15 cellular contexts compared by ENCODE assay signal in the genomic region with DNA sequence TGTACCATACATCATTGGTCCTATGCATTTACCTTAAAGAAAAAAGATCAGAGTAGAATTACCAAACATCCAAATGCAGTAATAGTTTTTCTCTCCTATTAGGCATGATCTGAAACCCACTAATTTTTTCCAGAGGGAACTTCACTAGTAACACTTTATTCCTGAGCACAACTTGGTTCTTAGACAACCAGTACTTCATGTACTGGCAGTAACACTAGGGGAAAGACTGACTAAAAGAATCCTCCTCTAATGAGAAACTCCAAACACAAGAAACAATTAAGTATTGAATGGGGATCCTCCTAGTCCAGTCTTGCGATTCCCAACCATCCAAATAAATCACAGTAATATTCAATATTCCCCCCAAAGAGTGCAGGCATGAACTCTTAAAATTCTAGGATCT. TPM values are rescaled to one million over a fixed set of nuclear protein-coding genes. Genes with fewer than 3 reads are reported as not detected.
DNase-seq lines count a peak whose midpoint lies in the region; FAIRE-seq and TF ChIP-seq lines count a peak whose summit lies in the region.
"Had no signal": no experiment of that assay in that cellular context is flagged by ENCODE, and none has a peak within 500 bp of the region (broad histone marks: within the 10 kb centered on the region; RNA-seq: fewer than 3 reads in every experiment).

No MANE protein-coding gene starts in this region.

- H3K27ac ChIP-seq in dorsolateral prefrontal cortex (peak overlapping the region in 48 of 59 donors; percentile 1 to 83 (median 60)), mesenchymal stem cell (ENCODE audit: low read length, poor library complexity, severe bottlenecking) (peak overlapping the region; percentile 48), stomach smooth muscle (ENCODE audit: low read length) (peak overlapping the region; percentile 32)

- H3K23ac ChIP-seq in mesenchymal stem cell (ENCODE audit: low read length in 2 of 2), result no peak overlapping the region

- H3K9ac ChIP-seq in mesenchymal stem cell (ENCODE audit: low read length) (no peak overlapping the region), stomach smooth muscle (ENCODE audit: low read length in 2 of 2) (peak overlapping the region in 1 of 2 donors; percentile 40)

- no peak overlapping the region for H3K4ac ChIP-seq in mesenchymal stem cell (ENCODE audit: low read depth in 1 of 2, low read length in 2 of 2)

- FAIRE-seq in HTR-8/SVneo (lab: Jason Lieb, UNC), result no peak

- peaks cover 13% of the 10 kb centered on the region for H3K79me1 ChIP-seq in mesenchymal stem cell (replicated peaks; ENCODE audit: low read length, poor library complexity, severe bottlenecking)

- no peak overlapping the region for H3K14ac ChIP-seq in mesenchymal stem cell (ENCODE audit: low read length in 2 of 2)

- no peak overlapping the region for H2BK12ac ChIP-seq in mesenchymal stem cell (ENCODE audit: low read length in 2 of 2)

- H3K4me2 ChIP-seq in mesenchymal stem cell (ENCODE audit: low read length, poor library complexity, severe bottlenecking), result no peak overlapping the region

- no peak overlapping the region for H2BK15ac ChIP-seq in mesenchymal stem cell (ENCODE audit: low read depth, poor library complexity, severe bottlenecking)

- peak; percentile 44 for DNase-seq in HFF-Myc (ENCODE audit: extremely low read depth, low read depth)
- no peak for DNase-seq in dorsolateral prefrontal cortex
- peak; percentile 41 for DNase-seq in mesenchymal stem cell
- no peak for DNase-seq in SKM-1 treated with dmso at 0.1 percent for 144 hours (lab: John Stamatoyannopoulos, UW; ENCODE audit: unreplicated experiment)
- no peak for DNase-seq in GM20000 (ENCODE audit: low spot score)
- no peak for DNase-seq in GDM1 (lab: John Stamatoyannopoulos, UW)
- no peak for DNase-seq in HTR-8/SVneo (ENCODE audit: insufficient read length, low spot score)
- DNase-seq: activated CD8-positive, alpha-beta T cell treated with anti-CD3 and anti-CD28 coated beads, Interleukin-2, amount 10 ng/mL, durations not matched to agents 7 days and 5 days; amygdala; effector CD4-positive, alpha-beta T cell; mucosa of descending colon; NCI-H2171 treated with DMSO at 0.1 percent for 48 hours; NK-92 treated with Interleukin-12 subunit alpha and Interleukin-12 subunit beta, amount 100 ng/mL, for 24 hours had no signal

- H3K4me1 ChIP-seq in mesenchymal stem cell (ENCODE audit: control insufficient read depth, insufficient read depth, low read depth, low read length) (peaks cover 6% of the 10 kb centered on the region), stomach smooth muscle (ENCODE audit: control insufficient read depth, insufficient read depth, low read length) (peaks cover 6% of the 10 kb centered on the region)

- H3K27me3 ChIP-seq in dorsolateral prefrontal cortex (no peaks in the 10 kb centered on the region), mesenchymal stem cell (ENCODE audit: control insufficient read depth in 1 of 2, insufficient read depth in 1 of 2, low read length in 2 of 2) (no peaks in the 10 kb centered on the region), stomach smooth muscle (ENCODE audit: control insufficient read depth in 1 of 2, insufficient read depth in 2 of 2, low read length in 2 of 2) (no peaks in the 10 kb centered on the region)

- no peak overlapping the region for H2BK5ac ChIP-seq in mesenchymal stem cell (ENCODE audit: low read depth, low read length, poor library complexity, severe bottlenecking)

- no peak overlapping the region for H2AK5ac ChIP-seq in mesenchymal stem cell (ENCODE audit: low read length, severe bottlenecking)

- TF ChIP-seq CTCF in HFF-Myc (IDR thresholded peaks at IDR 0.05; ENCODE audit: low read depth, low read length, missing control alignments) (no peak), dorsolateral prefrontal cortex (IDR thresholded peaks at IDR 0.05 in 54 of 56, conservative IDR thresholded peaks at IDR 0.05 in 2 of 56; ENCODE audit: low read depth in 1 of 56, partially characterized antibody in 56 of 56) (no peak), GM20000 (IDR thresholded peaks at IDR 0.05; ENCODE audit: extremely low read depth, missing control alignments) (no peak)

- no peak overlapping the region for H2AFZ ChIP-seq in mesenchymal stem cell (ENCODE audit: low read depth, low read length)

- H3K18ac ChIP-seq in mesenchymal stem cell (ENCODE audit: low read depth in 1 of 2, low read length in 2 of 2), result no peak overlapping the region

- H2BK120ac ChIP-seq in mesenchymal stem cell (ENCODE audit: low read depth, low read length), result no peak overlapping the region

- H3K36me3 ChIP-seq in mesenchymal stem cell (ENCODE audit: control insufficient read depth in 1 of 2, insufficient read depth in 2 of 2, low read depth in 1 of 2, low read length in 2 of 2) (no peaks in the 10 kb centered on the region), stomach smooth muscle (ENCODE audit: control insufficient read depth in 2 of 2, insufficient read depth in 2 of 2, low read length in 2 of 2) (no peaks in the 10 kb centered on the region)

- H3K9me3 ChIP-seq in mesenchymal stem cell (ENCODE audit: control insufficient read depth, low read length), result no peaks in the 10 kb centered on the region
- no peaks in the 10 kb centered on the region for H3K9me3 ChIP-seq in stomach smooth muscle (ENCODE audit: control insufficient read depth in 2 of 2, low read length in 2 of 2)
- H3K9me3 ChIP-seq: mucosa of descending colon had no signal

- 94% methylated on average over 1 of the region's 1 CpG for WGBS in mesenchymal stem cell

- no peak overlapping the region for H4K91ac ChIP-seq in mesenchymal stem cell (ENCODE audit: low read length)

- H3K4me3 ChIP-seq in HFF-Myc (replicated peaks; ENCODE audit: low read depth, low read length), result no peak overlapping the region
- peak overlapping the region in 5 of 59 donors; percentile 2 to 31 (median 9) for H3K4me3 ChIP-seq in dorsolateral prefrontal cortex
- H3K4me3 ChIP-seq in mesenchymal stem cell (ENCODE audit: insufficient read depth in 1 of 2, low read depth in 1 of 2, low read length in 2 of 2), result no peak overlapping the region
- H3K4me3 ChIP-seq in stomach smooth muscle (ENCODE audit: low read length in 2 of 2), result peak overlapping the region in 1 of 2 donors; percentile 15
- H3K4me3 ChIP-seq: mucosa of descending colon had no signal

- no peak overlapping the region for H4K8ac ChIP-seq in mesenchymal stem cell (ENCODE audit: low read length)

- intact Hi-C loops in dorsolateral prefrontal cortex (cut with DNase I), result no loop called here

RNA-seq across cellular contexts. Expression of gene ZNF608, which starts 49.0 kb away (rescaled TPM):
- total RNA-seq in dorsolateral prefrontal cortex, result 10 to 100 TPM; 21.1 to 70.6 (median 32.8) TPM
- 29.0 TPM for polyA plus RNA-seq in mesenchymal stem cell (2013, experiment 1 of 2)
- 27.7 TPM for polyA plus RNA-seq in mesenchymal stem cell (2013, experiment 2 of 2)
- total RNA-seq: activated CD8-positive, alpha-beta T cell treated with anti-CD3 and anti-CD28 coated beads, Interleukin-2, amount 10 ng/mL, durations not matched to agents 7 days and 5 days; activated T-helper 2 cell treated with anti-CD3 and anti-CD28 coated beads, Interferon-gamma antibody, Interleukin-2, Interleukin-4, amounts not matched to agents 10 μg/mL and 5 μg/mL and 100 μg/mL, durations not matched to agents 14 hours and 24 hours and 36 hours had no signal

Comparison
In these comparisons a context has a peak if more than half of its experiments do, and no peak if none do; other contexts are left out.
1. DNase-seq: peak in HFF-Myc (single experiment) and mesenchymal stem cell (single experiment); none in dorsolateral prefrontal cortex (0 of 10), SKM-1 treated with dmso at 0.1 percent for 144 hours (single experiment), GM20000 (single experiment), GDM1 (single experiment) and HTR-8/SVneo (single experiment).
2. Peak in every context shown above with its lines, with median percentiles within 50 percentile points of each other: H3K27ac ChIP-seq.